ENCODE assay signal across 1 cellular context in the genomic region with DNA sequence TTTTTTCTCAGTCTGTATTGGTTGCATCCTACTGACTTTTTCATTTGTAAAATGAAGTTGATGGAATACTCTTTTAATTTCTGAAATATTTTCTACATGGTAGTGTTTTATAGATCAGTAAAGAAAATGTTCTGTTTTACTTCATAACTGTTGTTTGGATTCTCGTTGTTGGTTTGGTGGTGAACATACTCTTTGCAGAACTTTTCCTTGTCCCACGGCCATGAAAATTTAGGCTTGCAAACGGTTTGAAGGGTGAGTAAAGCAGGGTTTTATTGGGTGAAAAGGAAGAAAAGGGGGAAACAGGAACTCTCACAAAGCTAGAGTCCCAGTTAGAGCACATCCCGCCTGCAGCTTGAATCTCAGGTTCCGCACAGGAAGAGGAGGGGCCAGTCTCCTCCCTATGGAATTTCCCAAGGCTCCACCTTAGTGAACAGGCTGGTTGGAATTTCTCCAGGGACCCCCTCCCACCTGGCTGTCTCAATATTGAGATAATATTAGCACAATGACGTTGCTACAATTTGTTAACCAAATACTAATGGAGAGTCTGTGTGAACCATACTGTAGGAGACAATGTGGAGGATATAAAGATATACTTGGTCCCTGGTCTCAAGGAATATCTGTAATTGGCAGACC.
A peak's percentile ranks its signal among the peaks of the same experiment; 100 is the strongest.
TF ChIP-seq lines count a peak whose summit lies in the region.

No MANE protein-coding gene starts in this region.

TF ChIP-seq in HepG2, 621 proteins besides CTCF, POLR2A, EP300 and RAD21 (continues in another document):
- TF ChIP-seq ZBTB38 (CRISPR knock-in tag; IDR thresholded peaks at IDR 0.05) (peak; percentile 81), ZNF326 (CRISPR knock-in tag; IDR thresholded peaks at IDR 0.05; ENCODE audit: borderline replicate concordance) (no peak), ASH2L (IDR thresholded peaks at IDR 0.05; ENCODE audit: insufficient read length, low read depth, low read length) (peak; percentile 26), ZNF773 (CRISPR knock-in tag; IDR thresholded peaks at IDR 0.05; ENCODE audit: borderline replicate concordance) (no peak), KLF6 (CRISPR knock-in tag; IDR thresholded peaks at IDR 0.05) (no peak), ZFP36L2 (CRISPR knock-in tag; IDR thresholded peaks at IDR 0.05) (no peak), MLLT10 (CRISPR knock-in tag; IDR thresholded peaks at IDR 0.05) (no peak), RFXAP (CRISPR knock-in tag; IDR thresholded peaks at IDR 0.05; ENCODE audit: borderline replicate concordance) (no peak), MEIS1 (CRISPR knock-in tag; IDR thresholded peaks at IDR 0.05; ENCODE audit: borderline replicate concordance) (no peak), ZNF570 (CRISPR knock-in tag; IDR thresholded peaks at IDR 0.05; ENCODE audit: borderline replicate concordance) (no peak), NR2F1 (CRISPR knock-in tag; IDR thresholded peaks at IDR 0.05) (no peak), ARNT2 (CRISPR knock-in tag; IDR thresholded peaks at IDR 0.05; ENCODE audit: low read depth) (no peak), EHMT2 (IDR thresholded peaks at IDR 0.05; ENCODE audit: borderline replicate concordance, low read depth, low read length) (no peak), GABPA (IDR thresholded peaks at IDR 0.05; ENCODE audit: low read depth, low read length) (peak; percentile 11; the same call in 1 of the 2 replicates), GABPA (CRISPR knock-in tag; IDR thresholded peaks at IDR 0.05; ENCODE audit: low read depth) (peak; percentile 82), SIX4 (CRISPR knock-in tag; IDR thresholded peaks at IDR 0.05) (no peak), KLF12 (CRISPR knock-in tag; IDR thresholded peaks at IDR 0.05; ENCODE audit: borderline replicate concordance) (no peak), TEAD3 (CRISPR knock-in tag; optimal IDR thresholded peaks at IDR 0.05; ENCODE audit: borderline replicate concordance) (no peak), ZNF441 (CRISPR knock-in tag; IDR thresholded peaks at IDR 0.05; ENCODE audit: borderline replicate concordance) (no peak), KLF13 (CRISPR knock-in tag; IDR thresholded peaks at IDR 0.05) (no peak), GZF1 (CRISPR knock-in tag; IDR thresholded peaks at IDR 0.05) (no peak), NFE2L1 (CRISPR knock-in tag; IDR thresholded peaks at IDR 0.05; ENCODE audit: borderline replicate concordance) (no peak), ETV5 (CRISPR knock-in tag; IDR thresholded peaks at IDR 0.05; ENCODE audit: borderline replicate concordance) (0 out of 2 replicates have a peak, but pooled peaks have one; percentile 22), ZNF501 (CRISPR knock-in tag; IDR thresholded peaks at IDR 0.05) (no peak), MZF1 (CRISPR knock-in tag; IDR thresholded peaks at IDR 0.05; ENCODE audit: borderline replicate concordance) (no peak)
- TF ChIP-seq, protein P1, sequence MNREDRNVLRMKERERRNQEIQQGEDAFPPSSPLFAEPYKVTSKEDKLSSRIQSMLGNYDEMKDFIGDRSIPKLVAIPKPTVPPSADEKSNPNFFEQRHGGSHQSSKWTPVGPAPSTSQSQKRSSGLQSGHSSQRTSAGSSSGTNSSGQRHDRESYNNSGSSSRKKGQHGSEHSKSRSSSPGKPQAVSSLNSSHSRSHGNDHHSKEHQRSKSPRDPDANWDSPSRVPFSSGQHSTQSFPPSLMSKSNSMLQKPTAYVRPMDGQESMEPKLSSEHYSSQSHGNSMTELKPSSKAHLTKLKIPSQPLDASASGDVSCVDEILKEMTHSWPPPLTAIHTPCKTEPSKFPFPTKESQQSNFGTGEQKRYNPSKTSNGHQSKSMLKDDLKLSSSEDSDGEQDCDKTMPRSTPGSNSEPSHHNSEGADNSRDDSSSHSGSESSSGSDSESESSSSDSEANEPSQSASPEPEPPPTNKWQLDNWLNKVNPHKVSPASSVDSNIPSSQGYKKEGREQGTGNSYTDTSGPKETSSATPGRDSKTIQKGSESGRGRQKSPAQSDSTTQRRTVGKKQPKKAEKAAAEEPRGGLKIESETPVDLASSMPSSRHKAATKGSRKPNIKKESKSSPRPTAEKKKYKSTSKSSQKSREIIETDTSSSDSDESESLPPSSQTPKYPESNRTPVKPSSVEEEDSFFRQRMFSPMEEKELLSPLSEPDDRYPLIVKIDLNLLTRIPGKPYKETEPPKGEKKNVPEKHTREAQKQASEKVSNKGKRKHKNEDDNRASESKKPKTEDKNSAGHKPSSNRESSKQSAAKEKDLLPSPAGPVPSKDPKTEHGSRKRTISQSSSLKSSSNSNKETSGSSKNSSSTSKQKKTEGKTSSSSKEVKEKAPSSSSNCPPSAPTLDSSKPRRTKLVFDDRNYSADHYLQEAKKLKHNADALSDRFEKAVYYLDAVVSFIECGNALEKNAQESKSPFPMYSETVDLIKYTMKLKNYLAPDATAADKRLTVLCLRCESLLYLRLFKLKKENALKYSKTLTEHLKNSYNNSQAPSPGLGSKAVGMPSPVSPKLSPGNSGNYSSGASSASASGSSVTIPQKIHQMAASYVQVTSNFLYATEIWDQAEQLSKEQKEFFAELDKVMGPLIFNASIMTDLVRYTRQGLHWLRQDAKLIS (CRISPR knock-in tag; IDR thresholded peaks at IDR 0.05): no peak
- TF ChIP-seq, protein P2, sequence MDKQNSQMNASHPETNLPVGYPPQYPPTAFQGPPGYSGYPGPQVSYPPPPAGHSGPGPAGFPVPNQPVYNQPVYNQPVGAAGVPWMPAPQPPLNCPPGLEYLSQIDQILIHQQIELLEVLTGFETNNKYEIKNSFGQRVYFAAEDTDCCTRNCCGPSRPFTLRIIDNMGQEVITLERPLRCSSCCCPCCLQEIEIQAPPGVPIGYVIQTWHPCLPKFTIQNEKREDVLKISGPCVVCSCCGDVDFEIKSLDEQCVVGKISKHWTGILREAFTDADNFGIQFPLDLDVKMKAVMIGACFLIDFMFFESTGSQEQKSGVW (CRISPR knock-in tag; IDR thresholded peaks at IDR 0.05; ENCODE audit: borderline replicate concordance): no peak
- TF ChIP-seq, protein P3, sequence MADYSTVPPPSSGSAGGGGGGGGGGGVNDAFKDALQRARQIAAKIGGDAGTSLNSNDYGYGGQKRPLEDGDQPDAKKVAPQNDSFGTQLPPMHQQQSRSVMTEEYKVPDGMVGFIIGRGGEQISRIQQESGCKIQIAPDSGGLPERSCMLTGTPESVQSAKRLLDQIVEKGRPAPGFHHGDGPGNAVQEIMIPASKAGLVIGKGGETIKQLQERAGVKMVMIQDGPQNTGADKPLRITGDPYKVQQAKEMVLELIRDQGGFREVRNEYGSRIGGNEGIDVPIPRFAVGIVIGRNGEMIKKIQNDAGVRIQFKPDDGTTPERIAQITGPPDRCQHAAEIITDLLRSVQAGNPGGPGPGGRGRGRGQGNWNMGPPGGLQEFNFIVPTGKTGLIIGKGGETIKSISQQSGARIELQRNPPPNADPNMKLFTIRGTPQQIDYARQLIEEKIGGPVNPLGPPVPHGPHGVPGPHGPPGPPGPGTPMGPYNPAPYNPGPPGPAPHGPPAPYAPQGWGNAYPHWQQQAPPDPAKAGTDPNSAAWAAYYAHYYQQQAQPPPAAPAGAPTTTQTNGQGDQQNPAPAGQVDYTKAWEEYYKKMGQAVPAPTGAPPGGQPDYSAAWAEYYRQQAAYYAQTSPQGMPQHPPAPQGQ (CRISPR knock-in tag; IDR thresholded peaks at IDR 0.05; ENCODE audit: borderline replicate concordance): no peak
- TF ChIP-seq, protein P4, sequence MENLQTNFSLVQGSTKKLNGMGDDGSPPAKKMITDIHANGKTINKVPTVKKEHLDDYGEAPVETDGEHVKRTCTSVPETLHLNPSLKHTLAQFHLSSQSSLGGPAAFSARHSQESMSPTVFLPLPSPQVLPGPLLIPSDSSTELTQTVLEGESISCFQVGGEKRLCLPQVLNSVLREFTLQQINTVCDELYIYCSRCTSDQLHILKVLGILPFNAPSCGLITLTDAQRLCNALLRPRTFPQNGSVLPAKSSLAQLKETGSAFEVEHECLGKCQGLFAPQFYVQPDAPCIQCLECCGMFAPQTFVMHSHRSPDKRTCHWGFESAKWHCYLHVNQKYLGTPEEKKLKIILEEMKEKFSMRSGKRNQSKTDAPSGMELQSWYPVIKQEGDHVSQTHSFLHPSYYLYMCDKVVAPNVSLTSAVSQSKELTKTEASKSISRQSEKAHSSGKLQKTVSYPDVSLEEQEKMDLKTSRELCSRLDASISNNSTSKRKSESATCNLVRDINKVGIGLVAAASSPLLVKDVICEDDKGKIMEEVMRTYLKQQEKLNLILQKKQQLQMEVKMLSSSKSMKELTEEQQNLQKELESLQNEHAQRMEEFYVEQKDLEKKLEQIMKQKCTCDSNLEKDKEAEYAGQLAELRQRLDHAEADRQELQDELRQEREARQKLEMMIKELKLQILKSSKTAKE (CRISPR knock-in tag; IDR thresholded peaks at IDR 0.05; ENCODE audit: borderline replicate concordance): no peak
- TF ChIP-seq, protein P5, sequence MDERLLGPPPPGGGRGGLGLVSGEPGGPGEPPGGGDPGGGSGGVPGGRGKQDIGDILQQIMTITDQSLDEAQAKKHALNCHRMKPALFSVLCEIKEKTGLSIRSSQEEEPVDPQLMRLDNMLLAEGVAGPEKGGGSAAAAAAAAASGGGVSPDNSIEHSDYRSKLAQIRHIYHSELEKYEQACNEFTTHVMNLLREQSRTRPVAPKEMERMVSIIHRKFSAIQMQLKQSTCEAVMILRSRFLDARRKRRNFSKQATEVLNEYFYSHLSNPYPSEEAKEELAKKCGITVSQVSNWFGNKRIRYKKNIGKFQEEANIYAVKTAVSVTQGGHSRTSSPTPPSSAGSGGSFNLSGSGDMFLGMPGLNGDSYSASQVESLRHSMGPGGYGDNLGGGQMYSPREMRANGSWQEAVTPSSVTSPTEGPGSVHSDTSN (CRISPR knock-in tag; IDR thresholded peaks at IDR 0.05): no peak
- TF ChIP-seq, protein P6, sequence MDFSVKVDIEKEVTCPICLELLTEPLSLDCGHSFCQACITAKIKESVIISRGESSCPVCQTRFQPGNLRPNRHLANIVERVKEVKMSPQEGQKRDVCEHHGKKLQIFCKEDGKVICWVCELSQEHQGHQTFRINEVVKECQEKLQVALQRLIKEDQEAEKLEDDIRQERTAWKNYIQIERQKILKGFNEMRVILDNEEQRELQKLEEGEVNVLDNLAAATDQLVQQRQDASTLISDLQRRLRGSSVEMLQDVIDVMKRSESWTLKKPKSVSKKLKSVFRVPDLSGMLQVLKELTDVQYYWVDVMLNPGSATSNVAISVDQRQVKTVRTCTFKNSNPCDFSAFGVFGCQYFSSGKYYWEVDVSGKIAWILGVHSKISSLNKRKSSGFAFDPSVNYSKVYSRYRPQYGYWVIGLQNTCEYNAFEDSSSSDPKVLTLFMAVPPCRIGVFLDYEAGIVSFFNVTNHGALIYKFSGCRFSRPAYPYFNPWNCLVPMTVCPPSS (IDR thresholded peaks at IDR 0.05): no peak
- TF ChIP-seq, protein P7, sequence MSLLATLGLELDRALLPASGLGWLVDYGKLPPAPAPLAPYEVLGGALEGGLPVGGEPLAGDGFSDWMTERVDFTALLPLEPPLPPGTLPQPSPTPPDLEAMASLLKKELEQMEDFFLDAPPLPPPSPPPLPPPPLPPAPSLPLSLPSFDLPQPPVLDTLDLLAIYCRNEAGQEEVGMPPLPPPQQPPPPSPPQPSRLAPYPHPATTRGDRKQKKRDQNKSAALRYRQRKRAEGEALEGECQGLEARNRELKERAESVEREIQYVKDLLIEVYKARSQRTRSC (CRISPR knock-in tag; IDR thresholded peaks at IDR 0.05; ENCODE audit: low read depth): no peak
- TF ChIP-seq, protein P8, sequence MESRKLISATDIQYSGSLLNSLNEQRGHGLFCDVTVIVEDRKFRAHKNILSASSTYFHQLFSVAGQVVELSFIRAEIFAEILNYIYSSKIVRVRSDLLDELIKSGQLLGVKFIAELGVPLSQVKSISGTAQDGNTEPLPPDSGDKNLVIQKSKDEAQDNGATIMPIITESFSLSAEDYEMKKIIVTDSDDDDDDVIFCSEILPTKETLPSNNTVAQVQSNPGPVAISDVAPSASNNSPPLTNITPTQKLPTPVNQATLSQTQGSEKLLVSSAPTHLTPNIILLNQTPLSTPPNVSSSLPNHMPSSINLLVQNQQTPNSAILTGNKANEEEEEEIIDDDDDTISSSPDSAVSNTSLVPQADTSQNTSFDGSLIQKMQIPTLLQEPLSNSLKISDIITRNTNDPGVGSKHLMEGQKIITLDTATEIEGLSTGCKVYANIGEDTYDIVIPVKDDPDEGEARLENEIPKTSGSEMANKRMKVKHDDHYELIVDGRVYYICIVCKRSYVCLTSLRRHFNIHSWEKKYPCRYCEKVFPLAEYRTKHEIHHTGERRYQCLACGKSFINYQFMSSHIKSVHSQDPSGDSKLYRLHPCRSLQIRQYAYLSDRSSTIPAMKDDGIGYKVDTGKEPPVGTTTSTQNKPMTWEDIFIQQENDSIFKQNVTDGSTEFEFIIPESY (CRISPR knock-in tag; IDR thresholded peaks at IDR 0.05): peak; percentile 81
- TF ChIP-seq, protein P9, sequence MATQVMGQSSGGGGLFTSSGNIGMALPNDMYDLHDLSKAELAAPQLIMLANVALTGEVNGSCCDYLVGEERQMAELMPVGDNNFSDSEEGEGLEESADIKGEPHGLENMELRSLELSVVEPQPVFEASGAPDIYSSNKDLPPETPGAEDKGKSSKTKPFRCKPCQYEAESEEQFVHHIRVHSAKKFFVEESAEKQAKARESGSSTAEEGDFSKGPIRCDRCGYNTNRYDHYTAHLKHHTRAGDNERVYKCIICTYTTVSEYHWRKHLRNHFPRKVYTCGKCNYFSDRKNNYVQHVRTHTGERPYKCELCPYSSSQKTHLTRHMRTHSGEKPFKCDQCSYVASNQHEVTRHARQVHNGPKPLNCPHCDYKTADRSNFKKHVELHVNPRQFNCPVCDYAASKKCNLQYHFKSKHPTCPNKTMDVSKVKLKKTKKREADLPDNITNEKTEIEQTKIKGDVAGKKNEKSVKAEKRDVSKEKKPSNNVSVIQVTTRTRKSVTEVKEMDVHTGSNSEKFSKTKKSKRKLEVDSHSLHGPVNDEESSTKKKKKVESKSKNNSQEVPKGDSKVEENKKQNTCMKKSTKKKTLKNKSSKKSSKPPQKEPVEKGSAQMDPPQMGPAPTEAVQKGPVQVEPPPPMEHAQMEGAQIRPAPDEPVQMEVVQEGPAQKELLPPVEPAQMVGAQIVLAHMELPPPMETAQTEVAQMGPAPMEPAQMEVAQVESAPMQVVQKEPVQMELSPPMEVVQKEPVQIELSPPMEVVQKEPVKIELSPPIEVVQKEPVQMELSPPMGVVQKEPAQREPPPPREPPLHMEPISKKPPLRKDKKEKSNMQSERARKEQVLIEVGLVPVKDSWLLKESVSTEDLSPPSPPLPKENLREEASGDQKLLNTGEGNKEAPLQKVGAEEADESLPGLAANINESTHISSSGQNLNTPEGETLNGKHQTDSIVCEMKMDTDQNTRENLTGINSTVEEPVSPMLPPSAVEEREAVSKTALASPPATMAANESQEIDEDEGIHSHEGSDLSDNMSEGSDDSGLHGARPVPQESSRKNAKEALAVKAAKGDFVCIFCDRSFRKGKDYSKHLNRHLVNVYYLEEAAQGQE (IDR thresholded peaks at IDR 0.05; ENCODE audit: borderline replicate concordance in 1 of 2, low read depth in 1 of 2, low read length in 2 of 2): no peak
- TF ChIP-seq, protein P10, sequence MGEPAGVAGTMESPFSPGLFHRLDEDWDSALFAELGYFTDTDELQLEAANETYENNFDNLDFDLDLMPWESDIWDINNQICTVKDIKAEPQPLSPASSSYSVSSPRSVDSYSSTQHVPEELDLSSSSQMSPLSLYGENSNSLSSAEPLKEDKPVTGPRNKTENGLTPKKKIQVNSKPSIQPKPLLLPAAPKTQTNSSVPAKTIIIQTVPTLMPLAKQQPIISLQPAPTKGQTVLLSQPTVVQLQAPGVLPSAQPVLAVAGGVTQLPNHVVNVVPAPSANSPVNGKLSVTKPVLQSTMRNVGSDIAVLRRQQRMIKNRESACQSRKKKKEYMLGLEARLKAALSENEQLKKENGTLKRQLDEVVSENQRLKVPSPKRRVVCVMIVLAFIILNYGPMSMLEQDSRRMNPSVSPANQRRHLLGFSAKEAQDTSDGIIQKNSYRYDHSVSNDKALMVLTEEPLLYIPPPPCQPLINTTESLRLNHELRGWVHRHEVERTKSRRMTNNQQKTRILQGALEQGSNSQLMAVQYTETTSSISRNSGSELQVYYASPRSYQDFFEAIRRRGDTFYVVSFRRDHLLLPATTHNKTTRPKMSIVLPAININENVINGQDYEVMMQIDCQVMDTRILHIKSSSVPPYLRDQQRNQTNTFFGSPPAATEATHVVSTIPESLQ (CRISPR knock-in tag; conservative IDR thresholded peaks at IDR 0.05): no peak
